ENCODE assay signal across 8 cellular contexts in the genomic region with DNA sequence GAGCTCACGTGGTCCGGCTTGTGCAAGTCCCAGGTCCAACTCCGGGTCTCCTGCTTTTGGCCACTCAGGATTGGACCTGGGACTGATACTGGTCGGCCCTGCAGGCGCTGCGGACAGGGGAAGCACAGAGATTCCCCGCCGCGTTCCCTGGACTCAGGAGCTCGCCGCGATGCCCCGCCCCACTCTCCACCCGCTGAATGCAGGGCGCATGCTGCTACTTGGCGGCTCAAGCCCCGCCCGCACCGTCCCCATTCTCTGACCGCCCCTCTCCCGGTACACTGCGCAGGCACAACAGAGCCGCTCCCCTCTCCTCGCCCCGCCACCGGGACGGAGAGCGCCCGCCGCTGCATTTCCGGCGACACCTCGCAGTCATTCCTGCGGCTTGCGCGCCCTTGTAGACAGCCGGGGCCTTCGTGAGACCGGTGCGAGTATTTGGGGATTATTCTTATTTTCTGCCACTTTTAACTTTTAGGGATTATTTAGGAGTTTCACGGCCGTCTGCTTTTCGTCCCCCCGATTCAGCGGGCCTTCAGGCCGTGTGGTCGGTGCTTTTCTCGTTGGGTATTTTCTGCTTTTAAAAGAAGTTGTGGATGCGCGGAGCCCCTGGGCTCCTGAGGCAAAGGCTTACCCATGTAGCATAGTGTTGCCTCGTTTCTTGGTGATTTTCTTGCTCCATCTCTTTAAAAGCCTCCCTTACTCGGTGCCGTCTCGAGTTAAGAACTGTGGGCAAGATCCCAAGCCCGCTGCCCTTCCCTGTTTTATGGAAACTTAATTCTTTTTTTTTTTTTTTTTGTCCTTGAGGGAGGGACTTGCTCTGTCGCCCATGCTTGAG. TPM values are rescaled to one million over a fixed set of nuclear protein-coding genes. Genes with fewer than 3 reads are reported as not detected.
DNase-seq lines count a peak whose midpoint lies in the region; ATAC-seq and TF ChIP-seq lines count a peak whose summit lies in the region.

A gene (plus strand): TSS at position 251 of the 832 bp plus-strand sequence. CDS start 1,544 bp downstream, outside the sequence.

- H3K4me3 ChIP-seq in AG10803 (ENCODE audit: low read length) = peak within 1 kb of the TSS; percentile 83
- H3K4me3 ChIP-seq in choroid plexus epithelial cell (ENCODE audit: low read depth, low read length) = peak within 1 kb of the TSS; percentile 85

- TF ChIP-seq CTCF in AG10803 (conservative IDR thresholded peaks at IDR 0.05; ENCODE audit: low read length) (no peak), choroid plexus epithelial cell (conservative IDR thresholded peaks at IDR 0.05; ENCODE audit: low read depth, low read length) (no peak)

- DNase-seq in AG10803 (ENCODE audit: low read depth) (peak; percentile 99), NCI-H460 (ENCODE audit: extremely low read depth, low read depth) (peak; percentile 89), choroid plexus epithelial cell (ENCODE audit: low read depth) (peak; percentile 100), kidney glomerular epithelial cell (lab: John Stamatoyannopoulos, UW) (peak; percentile 96)
- peak; percentile 94 for DNase-seq in activated CD4-positive, alpha-beta T cell treated with anti-CD3 and anti-CD28 coated beads for 36 hours
- peak; percentile 32 to 67 for DNase-seq in stimulated activated CD4-positive, alpha-beta T cell treated with anti-CD3 and anti-CD28 coated beads, Interleukin-1b, Interleukin-23, amount 100 ng/mL, for 1 hour (ENCODE audit: low read depth in 2 of 2)

- ATAC-seq in GM19043 (IDR thresholded peaks at IDR 0.05; ENCODE audit: low read depth, unreplicated experiment) (peak; percentile 95), HG03378 (IDR thresholded peaks at IDR 0.05; ENCODE audit: unreplicated experiment) (peak; percentile 92)
- ATAC-seq in activated CD4-positive, alpha-beta T cell treated with anti-CD3 and anti-CD28 coated beads for 36 hours = peak; percentile 95

- H3K4me3 Mint-ChIP-seq in activated CD4-positive, alpha-beta T cell treated with anti-CD3 and anti-CD28 coated beads for 36 hours = peak within 1 kb of the TSS; percentile 92

- peaks cover 49% of the 10 kb centered on the region for H3K4me1 Mint-ChIP-seq in activated CD4-positive, alpha-beta T cell treated with anti-CD3 and anti-CD28 coated beads for 36 hours

- peak within 1 kb of the TSS; percentile 93 for H3K27ac Mint-ChIP-seq in activated CD4-positive, alpha-beta T cell treated with anti-CD3 and anti-CD28 coated beads for 36 hours

- POLR2A ChIA-PET in activated CD4-positive, alpha-beta T cell treated with anti-CD3 and anti-CD28 coated beads for 36 hours (lab: Charles Lee) = interaction anchor here (1.0 to 4.2 kb wide), 3 partner anchors 24 to 115 kb away, joined by 4 to 29 read pairs (median 19); a partner anchor contains a TSS

- peaks cover 6% of the 10 kb centered on the region for H3K9me3 Mint-ChIP-seq in activated CD4-positive, alpha-beta T cell treated with anti-CD3 and anti-CD28 coated beads for 36 hours (ENCODE audit: low read depth)

- H3K36me3 Mint-ChIP-seq in activated CD4-positive, alpha-beta T cell treated with anti-CD3 and anti-CD28 coated beads for 36 hours (ENCODE audit: low read depth) = peaks cover 24% of the 10 kb centered on the region

- intact Hi-C loops in activated CD4-positive, alpha-beta T cell treated with anti-CD3 and anti-CD28 coated beads for 36 hours (cut with DNase I, micrococcal nuclease) = loop anchor here (1.0 to 2.0 kb wide), 5 partner anchors 24 to 370 kb away; a partner anchor contains a TSS

- CTCF ChIA-PET in activated CD4-positive, alpha-beta T cell treated with anti-CD3 and anti-CD28 coated beads for 36 hours (lab: Charles Lee) = interaction anchor here (0.7 to 1.2 kb wide), 3 partner anchors 15 to 212 kb away, joined by 3 read pairs; no protein-coding TSS in a partner anchor

- no peaks in the 10 kb centered on the region for H3K27me3 Mint-ChIP-seq in activated CD4-positive, alpha-beta T cell treated with anti-CD3 and anti-CD28 coated beads for 36 hours

RNA-seq across cellular contexts. Expression of the gene that starts here (rescaled TPM):
- total RNA-seq in NCI-H460 (2014; rRNA removed; shearing (Covaris generic)) = 121 and 127 TPM in 2 replicates
- polyA plus RNA-seq in NCI-H460 (2014; cell fraction: nucleus; rRNA removed) = 95.9 and 114 TPM in 2 replicates
- 10 to 100 TPM; 67.6 to 81.7 TPM for total RNA-seq in activated CD4-positive, alpha-beta T cell treated with anti-CD3 and anti-CD28 coated beads for 36 hours

Comparison
In these comparisons a context has a peak if more than half of its experiments do, and no peak if none do; other contexts are left out.
1. Peak in every context shown above with its lines: DNase-seq, ATAC-seq and H3K4me3 ChIP-seq.
2. DNase-seq: peak in every context shown above with its lines; median percentile 100 in choroid plexus epithelial cell; 99 in AG10803; 96 in kidney glomerular epithelial cell; 94 in activated CD4-positive, alpha-beta T cell treated with anti-CD3 and anti-CD28 coated beads for 36 hours; 89 in NCI-H460; 50 in stimulated activated CD4-positive, alpha-beta T cell treated with anti-CD3 and anti-CD28 coated beads, Interleukin-1b, Interleukin-23, amount 100 ng/mL, for 1 hour.